Comparison of ENCODE assay signal across 8 cellular contexts in genomic region chr7:38362591-38363239, GRCh38.
DNase-seq lines count a peak whose midpoint lies in the region; ATAC-seq and TF ChIP-seq lines count a peak whose summit lies in the region.
"Not testable (repeated sequence)": the region's sequence is repeated elsewhere in the genome, so short reads cannot be mapped to it uniquely, and the experiment has no call there.

No MANE protein-coding gene starts in this region.

- H3K27ac ChIP-seq in OCI-LY7 (ENCODE audit: low read depth, low read length, poor library complexity, severe bottlenecking) (peak overlapping the region; percentile 71), skin epidermis (peak overlapping the region in 12 of 21 experiments; percentile 3 to 80 (median 54))

- BruUV-seq in OCI-LY7 (replicated peaks; lab: Mats Ljungman, UMichigan): not testable (repeated sequence)

- H3K9me2 ChIP-seq in OCI-LY7 (ENCODE audit: insufficient read depth, low read length): not testable (repeated sequence)

- H3K27ac Mint-ChIP-seq in CD14-positive monocyte: peak overlapping the region; percentile 70 to 94 (median 85)
- H3K27ac Mint-ChIP-seq in activated naive CD8-positive, alpha-beta T cell treated with anti-CD3 and anti-CD28 coated beads for 36 hours: peak overlapping the region; percentile 96

- H3K27me3 Mint-ChIP-seq in CD14-positive monocyte (ENCODE audit: low read depth in 3 of 3); activated naive CD8-positive, alpha-beta T cell treated with anti-CD3 and anti-CD28 coated beads for 36 hours: not testable (repeated sequence)

- H3K9me3 ChIP-seq in OCI-LY7 (ENCODE audit: low read length): not testable (repeated sequence)

- not testable (repeated sequence) for H4K20me1 ChIP-seq in OCI-LY7 (ENCODE audit: insufficient read depth, low read length)

- not testable (repeated sequence) for H3K4me3 Mint-ChIP-seq in CD14-positive monocyte
- peak overlapping the region; percentile 84 for H3K4me3 Mint-ChIP-seq in activated naive CD8-positive, alpha-beta T cell treated with anti-CD3 and anti-CD28 coated beads for 36 hours

- H3K4me3 ChIP-seq in OCI-LY7 (ENCODE audit: low read depth, low read length, poor library complexity, severe bottlenecking): peak overlapping the region; percentile 46
- H3K4me3 ChIP-seq in skin epidermis: not testable (repeated sequence)

- POLR2A ChIA-PET in OCI-LY7 (lab: Charles Lee): interaction anchor here (0.7 to 1.2 kb wide), 2 partner anchors 11 to 27 kb away, joined by 3 to 4 read pairs; no protein-coding TSS in a partner anchor

- ATAC-seq in GM18870 (IDR thresholded peaks at IDR 0.05; ENCODE audit: unreplicated experiment): peak; percentile 28
- ATAC-seq in GM21786 (IDR thresholded peaks at IDR 0.05; ENCODE audit: unreplicated experiment): peak; percentile 31
- ATAC-seq in HG03354 (IDR thresholded peaks at IDR 0.05; ENCODE audit: poor library complexity, severe bottlenecking, unreplicated experiment): peak; percentile 59

- DNase-seq in CD14-positive monocyte (ENCODE audit: low spot score): not testable (repeated sequence)
- peak; percentile 57 for DNase-seq in OCI-LY7 (ENCODE audit: low spot score)
- peak; percentile 49 for DNase-seq in activated CD4-positive, alpha-beta T cell treated with anti-CD3 and anti-CD28 coated beads, Interleukin-2, amount 50 U/mL, for 1 hour
- peak; percentile 56 for DNase-seq in activated naive CD8-positive, alpha-beta T cell treated with anti-CD3 and anti-CD28 coated beads for 36 hours

- peaks cover 58% of the 10 kb centered on the region for H3K4me1 Mint-ChIP-seq in CD14-positive monocyte
- H3K4me1 Mint-ChIP-seq in activated naive CD8-positive, alpha-beta T cell treated with anti-CD3 and anti-CD28 coated beads for 36 hours: peaks cover 41% of the 10 kb centered on the region

- TF ChIP-seq CTCF in CD14-positive monocyte (IDR thresholded peaks at IDR 0.05); OCI-LY7 (conservative IDR thresholded peaks at IDR 0.05; ENCODE audit: low read length): not testable (repeated sequence)

- peaks cover 13% of the 10 kb centered on the region; the same call in 1 of the 2 replicates for H3K79me2 ChIP-seq in OCI-LY7 (ENCODE audit: insufficient read depth, low read depth, low read length)

- H3K9me3 Mint-ChIP-seq in CD14-positive monocyte; activated naive CD8-positive, alpha-beta T cell treated with anti-CD3 and anti-CD28 coated beads for 36 hours: not testable (repeated sequence)

- intact Hi-C loops in CD14-positive monocyte (cut with micrococcal nuclease); OCI-LY7 (cut with micrococcal nuclease; ENCODE audit: unreplicated experiment): not testable (repeated sequence)

- peak overlapping the region; percentile 57 for H3K4me2 ChIP-seq in OCI-LY7 (ENCODE audit: low read length)

- peak overlapping the region; percentile 80; the same call in 1 of the 2 replicates for H2AFZ ChIP-seq in OCI-LY7 (ENCODE audit: low read length)

- CTCF ChIA-PET in OCI-LY7 (lab: Charles Lee; ENCODE audit: unreplicated experiment): interaction anchor here (1.0 to 1.7 kb wide), 2 partner anchors 22 to 147 kb away, joined by 5 read pairs; no protein-coding TSS in a partner anchor

- H3K36me3 Mint-ChIP-seq in CD14-positive monocyte: peaks cover 0 to 11% of the 10 kb centered on the region in 2 donors
- not testable (repeated sequence) for H3K36me3 Mint-ChIP-seq in activated naive CD8-positive, alpha-beta T cell treated with anti-CD3 and anti-CD28 coated beads for 36 hours

- H3K36me3 ChIP-seq in OCI-LY7 (ENCODE audit: insufficient read depth, low read length): not testable (repeated sequence)

- peaks cover 55% of the 10 kb centered on the region for H3K4me1 ChIP-seq in OCI-LY7 (ENCODE audit: insufficient read depth, low read length, poor library complexity, severe bottlenecking)
